ENCODE assay signal across 8 cellular contexts in the genomic region with DNA sequence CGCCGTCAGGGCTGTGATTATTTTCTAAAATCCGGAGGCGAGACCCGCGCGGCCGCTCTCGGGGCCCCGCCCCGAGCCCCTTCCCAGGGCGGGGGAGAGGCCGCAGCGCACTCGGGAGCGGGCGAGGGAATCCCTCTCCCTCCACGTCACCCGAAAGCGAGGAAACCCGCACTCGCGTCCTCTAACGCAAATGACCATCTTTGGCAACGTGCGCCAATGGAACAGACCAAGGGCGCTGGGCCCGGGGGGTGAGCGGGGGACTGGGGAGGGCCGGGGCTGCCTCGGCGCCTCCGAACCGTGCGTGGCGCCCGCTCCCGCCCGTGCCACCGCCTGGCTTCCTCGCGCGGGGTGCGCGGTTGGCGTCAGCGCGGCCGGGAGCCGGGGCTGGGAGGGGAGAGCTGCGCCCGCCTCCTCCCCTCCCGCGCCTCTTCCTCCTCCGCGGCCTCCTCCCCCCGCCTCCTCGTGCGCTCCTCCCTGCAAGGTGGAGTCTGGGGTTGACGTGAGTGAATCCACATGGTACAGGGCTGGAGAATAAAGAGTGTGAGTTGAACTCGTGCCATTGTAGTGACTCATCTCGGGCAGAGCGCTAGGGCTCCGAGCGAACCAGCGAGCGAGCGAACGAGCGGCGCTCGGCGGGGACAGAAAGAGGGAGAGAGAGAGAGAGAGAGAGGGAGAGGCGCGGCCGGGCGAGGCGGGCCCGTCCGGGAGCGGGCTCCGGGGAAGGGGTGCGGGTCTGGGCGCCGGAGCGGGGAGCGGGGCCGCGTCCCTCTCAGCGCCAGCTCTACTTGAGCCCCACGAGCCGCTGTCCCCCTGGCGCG. TPM values are rescaled to one million over a fixed set of nuclear protein-coding genes. Genes with fewer than 3 reads are reported as not detected.
DNase-seq lines count a peak whose midpoint lies in the region; ATAC-seq and TF ChIP-seq lines count a peak whose summit lies in the region.

FOSL2 (plus strand) TSS at position 562 of the 818 bp plus-strand sequence. CDS start 863 bp downstream, outside the sequence.

- H3K4me1 ChIP-seq in Panc1 (ENCODE audit: control insufficient read depth, insufficient read depth, low read length) (peaks cover 29% of the 10 kb centered on the region), muscle layer of duodenum (ENCODE audit: control insufficient read depth in 1 of 2, insufficient read depth in 2 of 2, low read length in 2 of 2) (peaks cover 4 to 5% of the 10 kb centered on the region in 2 donors)

- H3K27me3 ChIP-seq in Panc1 (ENCODE audit: control insufficient read depth, insufficient read depth, low read length) = no peaks in the 10 kb centered on the region
- no peaks in the 10 kb centered on the region for H3K27me3 ChIP-seq in muscle layer of duodenum (ENCODE audit: low read depth, low read length)

- peak within 1 kb of the TSS; percentile 69 to 85 for H3K4me3 ChIP-seq in Panc1 (ENCODE audit: low read depth in 2 of 2, low read length in 2 of 2)
- peak within 1 kb of the TSS; percentile 81 to 96 for H3K4me3 ChIP-seq in muscle layer of duodenum (ENCODE audit: low read depth in 1 of 2, low read length in 2 of 2)

- no peaks in the 10 kb centered on the region for H3K27me3 Mint-ChIP-seq in activated T-cell treated with anti-CD3 and anti-CD28 coated beads, Interleukin-2, amount 50 U/mL, for 4 hours (ENCODE audit: low read depth)

- intact Hi-C loops in Panc1 (cut with micrococcal nuclease; ENCODE audit: unreplicated experiment) = loop anchor here (5.0 to 10.0 kb wide), 3 partner anchors 238 to 500 kb away; partner anchors contain the start of genes BABAM2 and RBKS

- H3K9me3 Mint-ChIP-seq in activated T-cell treated with anti-CD3 and anti-CD28 coated beads, Interleukin-2, amount 50 U/mL, for 4 hours = no peaks in the 10 kb centered on the region

- H3K36me3 Mint-ChIP-seq in activated T-cell treated with anti-CD3 and anti-CD28 coated beads, Interleukin-2, amount 50 U/mL, for 4 hours (ENCODE audit: insufficient read depth) = no peaks in the 10 kb centered on the region

- BruUV-seq in Panc1 (replicated peaks; lab: Mats Ljungman, UMichigan) = no TSS peak

- CTCF ChIA-PET in Panc1 (lab: Charles Lee) = no interaction called here

- peaks cover 4% of the 10 kb centered on the region for H3K36me3 ChIP-seq in Panc1 (ENCODE audit: control insufficient read depth, insufficient read depth, low read length)
- H3K36me3 ChIP-seq in muscle layer of duodenum (ENCODE audit: control insufficient read depth in 1 of 2, insufficient read depth in 2 of 2, low read length in 2 of 2) = peaks cover 3 to 33% of the 10 kb centered on the region in 2 donors

- no peaks in the 10 kb centered on the region for H3K9me3 ChIP-seq in Panc1 (ENCODE audit: control insufficient read depth, insufficient read depth, low read depth, low read length)
- H3K9me3 ChIP-seq in muscle layer of duodenum (ENCODE audit: control insufficient read depth in 1 of 2, low read length in 2 of 2) = no peaks in the 10 kb centered on the region

- peak; percentile 76 for ATAC-seq in GM21723 (IDR thresholded peaks at IDR 0.05; ENCODE audit: unreplicated experiment)
- ATAC-seq in Panc1 = peak; percentile 77
- peak; percentile 78 to 81 for ATAC-seq in activated T-cell treated with anti-CD3 and anti-CD28 coated beads, Interleukin-2, amount 50 U/mL, for 4 hours
- peak; percentile 78 for ATAC-seq in esophagus mucosa

- in situ Hi-C loops in Panc1 (cut with HindIII; ENCODE audit: low pct_unique_long_range_greater_than_20kb, low sequenced_read_pairs) = no loop called here

- H3K4me1 Mint-ChIP-seq in activated T-cell treated with anti-CD3 and anti-CD28 coated beads, Interleukin-2, amount 50 U/mL, for 4 hours (ENCODE audit: low read depth) = peaks cover 31% of the 10 kb centered on the region

- DNase-seq in DMS53 (lab: John Stamatoyannopoulos, UW) = peak; percentile 99
- peak; percentile 85 for DNase-seq in KG1 (lab: John Stamatoyannopoulos, UW)
- DNase-seq in Panc1 (ENCODE audit: low read depth, low spot score) = peak; percentile 98
- DNase-seq in activated T-cell treated with anti-CD3 and anti-CD28 coated beads, Interleukin-2, amount 50 U/mL, for 4 hours = peak; percentile 91
- peak; percentile 80 to 93 for DNase-seq in stimulated activated CD8-positive, alpha-beta memory T cell treated with anti-CD3 and anti-CD28 coated beads, Interleukin-7, amount 100 ng/mL, for 48 hours (ENCODE audit: extremely low read depth in 1 of 2, low read depth in 1 of 2)

- H3K4me3 Mint-ChIP-seq in activated T-cell treated with anti-CD3 and anti-CD28 coated beads, Interleukin-2, amount 50 U/mL, for 4 hours = peak within 1 kb of the TSS; percentile 88

- peak; percentile 31 for TF ChIP-seq CTCF in Panc1 (IDR thresholded peaks at IDR 0.05)

- H3K27ac ChIP-seq in Panc1 (ENCODE audit: low read length) (peak within 1 kb of the TSS; percentile 85), muscle layer of duodenum (ENCODE audit: low read length) (peak within 1 kb of the TSS; percentile 100)

- POLR2A ChIA-PET in Panc1 (lab: Charles Lee) = interaction anchor here (0.6 to 1.1 kb wide), 4 partner anchors 57 to 260 kb away, joined by 3 to 6 read pairs (median 3); no protein-coding TSS in a partner anchor

RNA-seq across cellular contexts. Expression of gene FOSL2, which starts in this region (rescaled TPM):
- 29.0 TPM for total RNA-seq in Panc1 (2021; ENCODE audit: unreplicated experiment)
- 34.9 TPM for polyA plus RNA-seq in Panc1 (2012; ENCODE audit: insufficient read length)
- total RNA-seq in activated T-cell treated with anti-CD3 and anti-CD28 coated beads, Interleukin-2, amount 50 U/mL, for 4 hours = 10 to 100 TPM; 71.5 to 98.6 (median 90.4) TPM
- 166 TPM for total RNA-seq in esophagus mucosa

Comparison
In these comparisons a context has a peak if more than half of its experiments do, and no peak if none do; other contexts are left out.
1. Peak in every context shown above with its lines: DNase-seq, ATAC-seq, H3K4me3 ChIP-seq and H3K27ac ChIP-seq.